In the genomic region with DNA sequence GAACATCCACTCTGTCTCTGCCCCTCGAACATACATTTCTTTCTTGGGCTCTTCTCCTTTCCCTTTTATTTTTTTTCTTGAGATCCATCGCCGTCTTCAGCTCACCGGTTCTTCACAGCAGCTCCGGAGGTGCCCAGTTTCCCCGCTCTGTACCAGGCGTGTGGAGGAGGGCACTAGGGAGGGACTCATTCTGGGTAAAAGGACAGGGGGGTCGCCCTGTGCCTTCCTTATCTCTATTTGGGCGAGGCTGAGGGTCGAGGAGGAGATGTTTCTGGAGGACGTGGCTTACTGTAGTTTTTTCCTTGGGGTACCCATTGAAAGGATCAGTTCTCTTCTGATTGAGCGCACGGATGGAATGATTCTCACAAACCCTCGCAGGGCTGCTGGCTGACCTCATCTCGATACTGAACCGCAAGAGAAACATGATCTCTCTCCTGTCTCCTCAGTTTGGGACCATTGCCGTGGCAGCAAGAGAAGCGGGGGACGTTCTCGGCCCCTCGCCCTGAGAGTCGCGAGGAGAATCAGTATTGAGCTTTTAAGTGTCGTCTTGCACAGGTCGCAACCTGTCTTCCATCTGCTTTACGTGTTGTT, we compare ENCODE assay signal across 1 cellular context.
TF ChIP-seq lines count a peak whose summit lies in the region.

No MANE protein-coding gene starts in this region.

TF ChIP-seq in H1, 55 proteins besides CTCF, POLR2A, EP300 and RAD21:
- TF ChIP-seq SP1 (IDR thresholded peaks at IDR 0.05; ENCODE audit: low read depth, low read length) (no peak), TCF12 (IDR thresholded peaks at IDR 0.05; ENCODE audit: low read depth, low read length) (no peak), KDM5A (IDR thresholded peaks at IDR 0.05; ENCODE audit: low read length) (peak; percentile 60; the same call in 1 of the 2 replicates), HDAC2 (IDR thresholded peaks at IDR 0.05; ENCODE audit: borderline replicate concordance in 1 of 2, low read depth in 2 of 2, low read length in 2 of 2) (peak in 1 of 2 experiments; percentile 30; a peak in 1 of 4 replicates), PHF8 (conservative IDR thresholded peaks at IDR 0.05; ENCODE audit: low read depth, low read length) (peak; percentile 76), TBP (IDR thresholded peaks at IDR 0.05; ENCODE audit: low read depth, low read length) (0 out of 2 replicates have a peak, but pooled peaks have one; percentile 11), POLR2AphosphoS5 (IDR thresholded peaks at IDR 0.05; ENCODE audit: low read depth, low read length) (peak; percentile 48), JUN (IDR thresholded peaks at IDR 0.05; ENCODE audit: low read depth, low read length) (no peak), ASH2L (IDR thresholded peaks at IDR 0.05; ENCODE audit: low read length) (peak; percentile 24), TAF1 (IDR thresholded peaks at IDR 0.05; ENCODE audit: low read depth, low read length) (peak; percentile 70)
- TF ChIP-seq, protein P1, sequence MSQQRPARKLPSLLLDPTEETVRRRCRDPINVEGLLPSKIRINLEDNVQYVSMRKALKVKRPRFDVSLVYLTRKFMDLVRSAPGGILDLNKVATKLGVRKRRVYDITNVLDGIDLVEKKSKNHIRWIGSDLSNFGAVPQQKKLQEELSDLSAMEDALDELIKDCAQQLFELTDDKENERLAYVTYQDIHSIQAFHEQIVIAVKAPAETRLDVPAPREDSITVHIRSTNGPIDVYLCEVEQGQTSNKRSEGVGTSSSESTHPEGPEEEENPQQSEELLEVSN (IDR thresholded peaks at IDR 0.05), result no peak
